In genomic region chr22:37624017-37624365, GRCh38 we compare ENCODE assay signal across 1 cellular context.
TF ChIP-seq lines count a peak whose summit lies in the region.

No MANE protein-coding gene starts in this region.

TF ChIP-seq in GM23338, 12 proteins besides CTCF, POLR2A, EP300 and RAD21 (continued from another document):
- TF ChIP-seq, protein P1, sequence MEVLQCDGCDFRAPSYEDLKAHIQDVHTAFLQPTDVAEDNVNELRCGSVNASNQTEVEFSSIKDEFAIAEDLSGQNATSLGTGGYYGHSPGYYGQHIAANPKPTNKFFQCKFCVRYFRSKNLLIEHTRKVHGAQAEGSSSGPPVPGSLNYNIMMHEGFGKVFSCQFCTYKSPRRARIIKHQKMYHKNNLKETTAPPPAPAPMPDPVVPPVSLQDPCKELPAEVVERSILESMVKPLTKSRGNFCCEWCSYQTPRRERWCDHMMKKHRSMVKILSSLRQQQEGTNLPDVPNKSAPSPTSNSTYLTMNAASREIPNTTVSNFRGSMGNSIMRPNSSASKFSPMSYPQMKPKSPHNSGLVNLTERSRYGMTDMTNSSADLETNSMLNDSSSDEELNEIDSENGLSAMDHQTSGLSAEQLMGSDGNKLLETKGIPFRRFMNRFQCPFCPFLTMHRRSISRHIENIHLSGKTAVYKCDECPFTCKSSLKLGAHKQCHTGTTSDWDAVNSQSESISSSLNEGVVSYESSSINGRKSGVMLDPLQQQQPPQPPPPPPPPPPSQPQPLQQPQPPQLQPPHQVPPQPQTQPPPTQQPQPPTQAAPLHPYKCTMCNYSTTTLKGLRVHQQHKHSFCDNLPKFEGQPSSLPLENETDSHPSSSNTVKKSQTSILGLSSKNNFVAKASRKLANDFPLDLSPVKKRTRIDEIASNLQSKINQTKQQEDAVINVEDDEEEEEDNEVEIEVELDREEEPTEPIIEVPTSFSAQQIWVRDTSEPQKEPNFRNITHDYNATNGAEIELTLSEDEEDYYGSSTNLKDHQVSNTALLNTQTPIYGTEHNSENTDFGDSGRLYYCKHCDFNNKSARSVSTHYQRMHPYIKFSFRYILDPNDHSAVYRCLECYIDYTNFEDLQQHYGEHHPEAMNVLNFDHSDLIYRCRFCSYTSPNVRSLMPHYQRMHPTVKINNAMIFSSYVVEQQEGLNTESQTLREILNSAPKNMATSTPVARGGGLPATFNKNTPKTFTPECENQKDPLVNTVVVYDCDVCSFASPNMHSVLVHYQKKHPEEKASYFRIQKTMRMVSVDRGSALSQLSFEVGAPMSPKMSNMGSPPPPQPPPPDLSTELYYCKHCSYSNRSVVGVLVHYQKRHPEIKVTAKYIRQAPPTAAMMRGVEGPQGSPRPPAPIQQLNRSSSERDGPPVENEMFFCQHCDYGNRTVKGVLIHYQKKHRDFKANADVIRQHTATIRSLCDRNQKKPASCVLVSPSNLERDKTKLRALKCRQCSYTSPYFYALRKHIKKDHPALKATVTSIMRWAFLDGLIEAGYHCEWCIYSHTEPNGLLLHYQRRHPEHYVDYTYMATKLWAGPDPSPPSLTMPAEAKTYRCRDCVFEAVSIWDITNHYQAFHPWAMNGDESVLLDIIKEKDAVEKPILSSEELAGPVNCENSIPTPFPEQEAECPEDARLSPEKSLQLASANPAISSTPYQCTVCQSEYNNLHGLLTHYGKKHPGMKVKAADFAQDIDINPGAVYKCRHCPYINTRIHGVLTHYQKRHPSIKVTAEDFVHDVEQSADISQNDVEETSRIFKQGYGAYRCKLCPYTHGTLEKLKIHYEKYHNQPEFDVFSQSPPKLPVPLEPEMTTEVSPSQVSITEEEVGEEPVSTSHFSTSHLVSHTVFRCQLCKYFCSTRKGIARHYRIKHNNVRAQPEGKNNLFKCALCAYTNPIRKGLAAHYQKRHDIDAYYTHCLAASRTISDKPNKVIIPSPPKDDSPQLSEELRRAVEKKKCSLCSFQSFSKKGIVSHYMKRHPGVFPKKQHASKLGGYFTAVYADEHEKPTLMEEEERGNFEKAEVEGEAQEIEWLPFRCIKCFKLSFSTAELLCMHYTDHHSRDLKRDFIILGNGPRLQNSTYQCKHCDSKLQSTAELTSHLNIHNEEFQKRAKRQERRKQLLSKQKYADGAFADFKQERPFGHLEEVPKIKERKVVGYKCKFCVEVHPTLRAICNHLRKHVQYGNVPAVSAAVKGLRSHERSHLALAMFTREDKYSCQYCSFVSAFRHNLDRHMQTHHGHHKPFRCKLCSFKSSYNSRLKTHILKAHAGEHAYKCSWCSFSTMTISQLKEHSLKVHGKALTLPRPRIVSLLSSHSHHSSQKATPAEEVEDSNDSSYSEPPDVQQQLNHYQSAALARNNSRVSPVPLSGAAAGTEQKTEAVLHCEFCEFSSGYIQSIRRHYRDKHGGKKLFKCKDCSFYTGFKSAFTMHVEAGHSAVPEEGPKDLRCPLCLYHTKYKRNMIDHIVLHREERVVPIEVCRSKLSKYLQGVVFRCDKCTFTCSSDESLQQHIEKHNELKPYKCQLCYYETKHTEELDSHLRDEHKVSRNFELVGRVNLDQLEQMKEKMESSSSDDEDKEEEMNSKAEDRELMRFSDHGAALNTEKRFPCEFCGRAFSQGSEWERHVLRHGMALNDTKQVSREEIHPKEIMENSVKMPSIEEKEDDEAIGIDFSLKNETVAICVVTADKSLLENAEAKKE (CRISPR knock-in tag; IDR thresholded peaks at IDR 0.05): no peak
- TF ChIP-seq JUNB (IDR thresholded peaks at IDR 0.05; ENCODE audit: unreplicated experiment) (no peak), CREB1 (CRISPR knock-in tag; IDR thresholded peaks at IDR 0.05; ENCODE audit: low read depth) (no peak), EZH2 (IDR thresholded peaks at IDR 0.05; ENCODE audit: low read depth, unreplicated experiment) (no peak)
